ENCODE assay signal across 9 cellular contexts in genomic region chr1:84603941-84604830, GRCh38. TPM values are rescaled to one million over a fixed set of nuclear protein-coding genes. Genes with fewer than 3 reads are reported as not detected.
DNase-seq lines count a peak whose midpoint lies in the region; ATAC-seq, FAIRE-seq and TF ChIP-seq lines count a peak whose summit lies in the region.
"Had no signal": no experiment of that assay in that cellular context is flagged by ENCODE, and none has a peak within 500 bp of the region (broad histone marks: within the 10 kb centered on the region; RNA-seq: fewer than 3 reads in every experiment).

No MANE protein-coding gene starts in this region.

- H3K27ac Mint-ChIP-seq in CD4-positive, alpha-beta T cell, result no peak overlapping the region
- H3K27ac Mint-ChIP-seq: effector memory CD8-positive, alpha-beta T cell had no signal

- no peaks in the 10 kb centered on the region for H3K4me1 ChIP-seq in NT2/D1 (ENCODE audit: insufficient read depth, insufficient read length)

- intact Hi-C loops in CD4-positive, alpha-beta T cell (cut with DNase I, micrococcal nuclease), result no loop called here

- no peak for FAIRE-seq in D721Med (lab: Jason Lieb, UNC)

- CTCF ChIA-PET in CD4-positive, alpha-beta T cell (lab: Charles Lee), result no interaction called here

- peak; percentile 7 for TF ChIP-seq CTCF in D721Med (IDR thresholded peaks at IDR 0.05; ENCODE audit: insufficient read depth, missing control alignments)
- no peak for TF ChIP-seq CTCF in epithelial cell of esophagus (IDR thresholded peaks at IDR 0.05; ENCODE audit: insufficient read depth, low read depth, low read length, missing control alignments)
- no peak for TF ChIP-seq CTCF in omental fat pad (IDR thresholded peaks at IDR 0.05)
- no peak for TF ChIP-seq CTCF in CD4-positive, alpha-beta T cell (IDR thresholded peaks at IDR 0.05)

- no peak overlapping the region for H3K9ac ChIP-seq in NT2/D1 (ENCODE audit: insufficient read length, low read depth)

- DNase-seq in D721Med (ENCODE audit: insufficient read length, low spot score) (no peak), NT2/D1 (ENCODE audit: low read depth, low spot score) (peak; percentile 48), epithelial cell of esophagus (ENCODE audit: low read depth) (peak; percentile 98), omental fat pad (ENCODE audit: low spot score) (no peak), activated T-cell treated with anti-CD3 and anti-CD28 coated beads for 4 hours (no peak)
- DNase-seq in CD4-positive, alpha-beta T cell, result no peak
- DNase-seq: effector memory CD8-positive, alpha-beta T cell had no signal

- peaks cover 4% of the 10 kb centered on the region for H3K36me3 Mint-ChIP-seq in CD4-positive, alpha-beta T cell (ENCODE audit: low read depth)

- no peak overlapping the region for H3K4me3 ChIP-seq in NT2/D1 (ENCODE audit: insufficient read length, low read depth)
- H3K4me3 ChIP-seq in epithelial cell of esophagus (ENCODE audit: low read length), result no peak overlapping the region

- no peak overlapping the region for H3K4me3 Mint-ChIP-seq in CD4-positive, alpha-beta T cell
- H3K4me3 Mint-ChIP-seq: effector memory CD8-positive, alpha-beta T cell had no signal

- peaks cover 52% of the 10 kb centered on the region for H3K9me3 ChIP-seq in NT2/D1 (ENCODE audit: insufficient read depth, low read length)
- peaks cover 29% of the 10 kb centered on the region for H3K9me3 ChIP-seq in CD4-positive, alpha-beta T cell (ENCODE audit: control insufficient read depth, low read length)

- no peaks in the 10 kb centered on the region for H3K27me3 Mint-ChIP-seq in CD4-positive, alpha-beta T cell

- no peaks in the 10 kb centered on the region for H3K4me1 Mint-ChIP-seq in CD4-positive, alpha-beta T cell (ENCODE audit: low read depth)

- ATAC-seq in omental fat pad (ENCODE audit: low FRiP score) (peak; percentile 82), GM18868 (IDR thresholded peaks at IDR 0.05; ENCODE audit: unreplicated experiment) (no peak), HG02852 (IDR thresholded peaks at IDR 0.05; ENCODE audit: unreplicated experiment) (no peak)
- no peak for ATAC-seq in CD4-positive, alpha-beta T cell (ENCODE audit: poor library complexity)
- ATAC-seq: effector memory CD8-positive, alpha-beta T cell had no signal

- H3K27me3 ChIP-seq in NT2/D1 (ENCODE audit: insufficient read depth, insufficient read length), result no peaks in the 10 kb centered on the region
- H3K27me3 ChIP-seq in CD4-positive, alpha-beta T cell (ENCODE audit: control insufficient read depth, insufficient read depth, low read length), result no peaks in the 10 kb centered on the region

- H3K9me3 Mint-ChIP-seq in CD4-positive, alpha-beta T cell, result peaks cover 12% of the 10 kb centered on the region

- no peak overlapping the region for H3K27ac ChIP-seq in CD4-positive, alpha-beta T cell (ENCODE audit: low read depth, low read length)

- no peaks in the 10 kb centered on the region for H3K36me3 ChIP-seq in NT2/D1 (ENCODE audit: insufficient read depth, insufficient read length, low read length)

- POLR2A ChIA-PET in CD4-positive, alpha-beta T cell (lab: Charles Lee), result no interaction called here

RNA-seq across cellular contexts. Expression of gene CTBS, which starts 29.9 kb away (rescaled TPM):
- 10 to 100 TPM; 12.2 to 23.5 (median 16.4) TPM for total RNA-seq in omental fat pad
- 10 to 100 TPM; 19.4 to 20.0 TPM for total RNA-seq in CD4-positive, alpha-beta T cell

Comparison
In these comparisons a context has a peak if more than half of its experiments do, and no peak if none do; other contexts are left out.
1. DNase-seq: peak in NT2/D1 (single experiment) and epithelial cell of esophagus (single experiment); none in D721Med (single experiment), omental fat pad (single experiment), CD4-positive, alpha-beta T cell (0 of 10) and activated T-cell treated with anti-CD3 and anti-CD28 coated beads for 4 hours (single experiment).